25 cellular contexts compared by ENCODE assay signal in the genomic region with DNA sequence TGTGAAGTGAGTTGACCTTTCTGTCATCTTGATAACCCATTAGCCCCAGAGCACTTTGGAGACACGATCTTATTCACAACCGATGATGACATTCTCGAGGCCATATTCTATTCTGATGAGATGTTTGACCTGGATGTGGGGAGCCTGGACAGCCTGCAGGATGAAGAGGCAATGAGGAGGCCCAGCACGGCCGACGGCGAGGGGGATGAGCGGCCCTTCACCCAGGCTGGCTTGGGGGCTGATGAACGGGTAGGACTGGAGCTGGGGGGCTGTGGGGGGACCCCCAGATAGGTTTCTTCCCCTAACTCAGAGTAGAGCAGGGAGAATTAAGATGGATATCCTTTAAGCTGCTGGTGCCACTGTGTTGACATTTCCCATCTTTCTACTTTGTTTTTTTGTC.
"Had no signal": no experiment of that assay in that cellular context is flagged by ENCODE, and none has a peak within 500 bp of the region (broad histone marks: within the 10 kb centered on the region; RNA-seq: fewer than 3 reads in every experiment).

No MANE protein-coding gene starts in this region.

- H3K27ac ChIP-seq: colonic mucosa, coronary artery, epithelial cell of prostate, esophagus muscularis mucosa, esophagus squamous epithelium, foreskin keratinocyte, gastrocnemius medialis, gastroesophageal sphincter, heart left ventricle had no signal

- FAIRE-seq: colon, endometrium, frontal cortex had no signal

- H3K4me3 ChIP-seq: colonic mucosa, coronary artery, dorsolateral prefrontal cortex, esophagus muscularis mucosa, esophagus squamous epithelium, gastrocnemius medialis, gastroesophageal sphincter, heart left ventricle had no signal

- H3K27me3 ChIP-seq: colonic mucosa, dorsolateral prefrontal cortex, esophagus muscularis mucosa, esophagus squamous epithelium, foreskin keratinocyte, gastrocnemius medialis, gastroesophageal sphincter, heart left ventricle had no signal

- H3K9me3 ChIP-seq: colonic mucosa, esophagus muscularis mucosa, esophagus squamous epithelium, gastrocnemius medialis, gastroesophageal sphincter, heart left ventricle had no signal

- H3K4me1 ChIP-seq: colonic mucosa, foreskin keratinocyte, gastrocnemius medialis had no signal

- ATAC-seq: effector memory CD8-positive, alpha-beta T cell; esophagus mucosa; foreskin keratinocyte; gastrocnemius medialis; gastroesophageal sphincter; heart left ventricle had no signal

- H3K36me3 ChIP-seq: colonic mucosa, gastrocnemius medialis had no signal

- DNase-seq: colonic mucosa; cortex of kidney; dermis blood vessel endothelial cell; dorsolateral prefrontal cortex; effector CD4-positive, alpha-beta T cell; effector CD8-positive, alpha-beta T cell; effector memory CD4-positive, alpha-beta T cell; effector memory CD8-positive, alpha-beta T cell; endodermal cell; erythroblast; esophagus squamous epithelium; foreskin fibroblast; foreskin keratinocyte; gastrocnemius medialis; glutamatergic neuron; head of caudate nucleus; heart left ventricle had no signal
